8 cellular contexts compared by ENCODE assay signal in genomic region chr1:28104866-28105467, GRCh38. TPM values are rescaled to one million over a fixed set of nuclear protein-coding genes. Genes with fewer than 3 reads are reported as not detected.
DNase-seq lines count a peak whose midpoint lies in the region; ATAC-seq and TF ChIP-seq lines count a peak whose summit lies in the region.

No MANE protein-coding gene starts in this region.

- H3K27ac Mint-ChIP-seq in activated T-helper 2 cell treated with anti-CD3 and anti-CD28 coated beads, Interferon-gamma antibody, Interleukin-2, Interleukin-4, amounts not matched to agents 10 μg/mL and 5 μg/mL and 100 μg/mL, durations not matched to agents 14 hours and 24 hours and 36 hours: no peak overlapping the region

- WGBS in SK-N-SH (ENCODE audit: low lambda C conversion rate): 60% methylated on average over 11 of the region's 11 CpGs

- DNase-seq in HAP-1 (ENCODE audit: low spot score in 2 of 2): peak; percentile 42 to 62
- peak; percentile 30 for DNase-seq in SK-N-SH
- DNase-seq in cardiac muscle cell (ENCODE audit: low read depth in 1 of 2, low spot score in 1 of 2): peak; percentile 29 to 74
- no peak for DNase-seq in NAMALWA (ENCODE audit: low spot score)
- no peak for DNase-seq in activated T-helper 2 cell treated with anti-CD3 and anti-CD28 coated beads, Interferon-gamma antibody, Interleukin-2, Interleukin-4, amounts not matched to agents 10 μg/mL and 5 μg/mL and 100 μg/mL, durations not matched to agents 14 hours and 24 hours and 36 hours (ENCODE audit: low spot score)
- DNase-seq in activated gamma-delta T cell (lab: John Stamatoyannopoulos, UW): no peak

- H3K9ac ChIP-seq in SK-N-SH (no peak overlapping the region), parathyroid adenoma (no peak overlapping the region)

- H3F3A ChIP-seq in SK-N-SH (replicated peaks; ENCODE audit: insufficient read depth): no peaks in the 10 kb centered on the region

- POLR2A ChIA-PET in SK-N-SH (lab: Yijun Ruan, JAX): no interaction called here

- no peaks in the 10 kb centered on the region for H3K9me2 ChIP-seq in SK-N-SH

- TF ChIP-seq RAD21 in SK-N-SH (IDR thresholded peaks at IDR 0.05; ENCODE audit: low read length): no peak

- H3K9me3 ChIP-seq in HAP-1: no peaks in the 10 kb centered on the region
- no peaks in the 10 kb centered on the region for H3K9me3 ChIP-seq in SK-N-SH
- no peaks in the 10 kb centered on the region for H3K9me3 ChIP-seq in cardiac muscle cell (ENCODE audit: low read depth)
- H3K9me3 ChIP-seq in parathyroid adenoma (ENCODE audit: control insufficient read depth, low read length): no peaks in the 10 kb centered on the region

- H3K9me3 Mint-ChIP-seq in activated T-helper 2 cell treated with anti-CD3 and anti-CD28 coated beads, Interferon-gamma antibody, Interleukin-2, Interleukin-4, amounts not matched to agents 10 μg/mL and 5 μg/mL and 100 μg/mL, durations not matched to agents 14 hours and 24 hours and 36 hours: no peaks in the 10 kb centered on the region

- H3K36me3 ChIP-seq in HAP-1 (replicated peaks): no peaks in the 10 kb centered on the region
- no peaks in the 10 kb centered on the region for H3K36me3 ChIP-seq in SK-N-SH (replicated peaks in 1 of 2; ENCODE audit: control insufficient read depth in 1 of 2, insufficient read depth in 2 of 2, low read length in 1 of 2)
- no peaks in the 10 kb centered on the region for H3K36me3 ChIP-seq in cardiac muscle cell
- H3K36me3 ChIP-seq in parathyroid adenoma (ENCODE audit: control insufficient read depth, insufficient read depth, low read length): no peaks in the 10 kb centered on the region

- H3K36me3 Mint-ChIP-seq in activated T-helper 2 cell treated with anti-CD3 and anti-CD28 coated beads, Interferon-gamma antibody, Interleukin-2, Interleukin-4, amounts not matched to agents 10 μg/mL and 5 μg/mL and 100 μg/mL, durations not matched to agents 14 hours and 24 hours and 36 hours (ENCODE audit: low read depth): no peaks in the 10 kb centered on the region

- peaks cover 46% of the 10 kb centered on the region for H3K27me3 Mint-ChIP-seq in activated T-helper 2 cell treated with anti-CD3 and anti-CD28 coated beads, Interferon-gamma antibody, Interleukin-2, Interleukin-4, amounts not matched to agents 10 μg/mL and 5 μg/mL and 100 μg/mL, durations not matched to agents 14 hours and 24 hours and 36 hours (ENCODE audit: low read depth)

- intact Hi-C loops in activated T-helper 2 cell treated with anti-CD3 and anti-CD28 coated beads, Interferon-gamma antibody, Interleukin-2, Interleukin-4, amounts not matched to agents 10 μg/mL and 5 μg/mL and 100 μg/mL, durations not matched to agents 14 hours and 24 hours and 36 hours (cut with micrococcal nuclease): no loop called here

- H3K27ac ChIP-seq in SK-N-SH (ENCODE audit: low read depth in 2 of 2, low read length in 1 of 2) (no peak overlapping the region), cardiac muscle cell (no peak overlapping the region), parathyroid adenoma (no peak overlapping the region)

- H3K79me2 ChIP-seq in SK-N-SH (ENCODE audit: insufficient read depth) (no peaks in the 10 kb centered on the region), parathyroid adenoma (no peaks in the 10 kb centered on the region)

- CTCF ChIA-PET in SK-N-SH (lab: Yijun Ruan, JAX): interaction anchor here (1.2 to 4.6 kb wide), 3 partner anchors 8 to 104 kb away, joined by 3 to 15 read pairs (median 11); no protein-coding TSS in a partner anchor

- in situ Hi-C loops in HAP-1 (cut with MboI; ENCODE audit: low sequenced_read_pairs): no loop called here

- H3K4me3 ChIP-seq in HAP-1: no peak overlapping the region
- H3K4me3 ChIP-seq in SK-N-SH (ENCODE audit: low read depth in 2 of 2, low read length in 1 of 2): no peak overlapping the region
- H3K4me3 ChIP-seq in cardiac muscle cell: no peak overlapping the region
- H3K4me3 ChIP-seq in parathyroid adenoma (ENCODE audit: low read depth, low read length): no peak overlapping the region

- H3K4me3 Mint-ChIP-seq in activated T-helper 2 cell treated with anti-CD3 and anti-CD28 coated beads, Interferon-gamma antibody, Interleukin-2, Interleukin-4, amounts not matched to agents 10 μg/mL and 5 μg/mL and 100 μg/mL, durations not matched to agents 14 hours and 24 hours and 36 hours (ENCODE audit: low read depth): no peak overlapping the region

- H4K20me1 ChIP-seq in SK-N-SH (ENCODE audit: insufficient read depth): no peaks in the 10 kb centered on the region

- TF ChIP-seq EP300 in SK-N-SH (IDR thresholded peaks at IDR 0.05; ENCODE audit: borderline replicate concordance in 1 of 2, low read depth in 1 of 2, low read length in 1 of 2): no peak

- no peak for ATAC-seq in GM19452 (IDR thresholded peaks at IDR 0.05; ENCODE audit: unreplicated experiment)

- TF ChIP-seq CTCF in SK-N-SH (IDR thresholded peaks at IDR 0.05) (no peak), cardiac muscle cell (IDR thresholded peaks at IDR 0.05; ENCODE audit: low read depth, low read length) (no peak), parathyroid adenoma (IDR thresholded peaks at IDR 0.05) (no peak)

- peaks cover 2% of the 10 kb centered on the region; the same call in 1 of the 2 replicates for H3K4me1 ChIP-seq in HAP-1
- H3K4me1 ChIP-seq in SK-N-SH (ENCODE audit: control insufficient read depth in 1 of 2, insufficient read depth in 2 of 2, low read depth in 1 of 2, low read length in 1 of 2): 0 out of 4 replicates have a peak, but pooled peaks cover 0 to 7% of the 10 kb centered on the region in 2 experiments
- H3K4me1 ChIP-seq in cardiac muscle cell (ENCODE audit: low read depth): no peaks in the 10 kb centered on the region
- H3K4me1 ChIP-seq in parathyroid adenoma: no peaks in the 10 kb centered on the region

- H3K4me1 Mint-ChIP-seq in activated T-helper 2 cell treated with anti-CD3 and anti-CD28 coated beads, Interferon-gamma antibody, Interleukin-2, Interleukin-4, amounts not matched to agents 10 μg/mL and 5 μg/mL and 100 μg/mL, durations not matched to agents 14 hours and 24 hours and 36 hours (ENCODE audit: low read depth): no peaks in the 10 kb centered on the region

- H3K4me2 ChIP-seq in SK-N-SH (no peak overlapping the region), parathyroid adenoma (ENCODE audit: low read length) (no peak overlapping the region)

- peak overlapping the region; percentile 68; the same call in 1 of the 2 replicates for H2AFZ ChIP-seq in SK-N-SH (ENCODE audit: low read depth)
- H2AFZ ChIP-seq in parathyroid adenoma: peak overlapping the region; percentile 22

- H3K27me3 ChIP-seq in HAP-1 (ENCODE audit: low read depth) (no peaks in the 10 kb centered on the region), SK-N-SH (ENCODE audit: insufficient read depth) (no peaks in the 10 kb centered on the region), cardiac muscle cell (no peaks in the 10 kb centered on the region), parathyroid adenoma (ENCODE audit: control insufficient read depth, insufficient read depth, low read length) (no peaks in the 10 kb centered on the region)

TF ChIP-seq in SK-N-SH, 30 proteins besides CTCF, POLR2A, EP300 and RAD21:
- TF ChIP-seq TCF12 (IDR thresholded peaks at IDR 0.05): no peak

RNA-seq across cellular contexts. Expression of gene EYA3, which starts 16.6 kb away (rescaled TPM):
- polyA plus RNA-seq in SK-N-SH (2012; rRNA removed) (6.5 and 9.8 TPM in 2 replicates), cardiac muscle cell (15.6 and 19.2 TPM in 2 replicates)
- polyA plus RNA-seq in SK-N-SH (2012; cell fraction: cytosol; rRNA removed): 6.9 and 7.3 TPM in 2 replicates
- polyA plus RNA-seq in SK-N-SH (2012; cell fraction: nucleus; rRNA removed): 11.6 and 19.5 TPM in 2 replicates
- total RNA-seq in cardiac muscle cell: 17.6 and 21.7 TPM in 2 replicates
- total RNA-seq in activated T-helper 2 cell treated with anti-CD3 and anti-CD28 coated beads, Interferon-gamma antibody, Interleukin-2, Interleukin-4, amounts not matched to agents 10 μg/mL and 5 μg/mL and 100 μg/mL, durations not matched to agents 14 hours and 24 hours and 36 hours: 27.5 and 30.9 TPM in 2 replicates

Comparison
In these comparisons a context has a peak if more than half of its experiments do, and no peak if none do; other contexts are left out.
1. DNase-seq: peak in HAP-1 (2 of 2), SK-N-SH (single experiment) and cardiac muscle cell (2 of 2); none in NAMALWA (single experiment), activated T-helper 2 cell treated with anti-CD3 and anti-CD28 coated beads, Interferon-gamma antibody, Interleukin-2, Interleukin-4, amounts not matched to agents 10 μg/mL and 5 μg/mL and 100 μg/mL, durations not matched to agents 14 hours and 24 hours and 36 hours (single experiment) and activated gamma-delta T cell (single experiment).